Comparison of ENCODE assay signal across 7 cellular contexts in genomic region chr10:46022978-46023702, GRCh38. TPM values are rescaled to one million over a fixed set of nuclear protein-coding genes. Genes with fewer than 3 reads are reported as not detected.
DNase-seq lines count a peak whose midpoint lies in the region; ATAC-seq and TF ChIP-seq lines count a peak whose summit lies in the region.

No MANE protein-coding gene starts in this region.

- H3K27ac Mint-ChIP-seq in chondrocyte (ENCODE audit: unreplicated experiment), result peak overlapping the region; percentile 97

- no peaks in the 10 kb centered on the region for H3K27me3 Mint-ChIP-seq in chondrocyte (ENCODE audit: low read depth)

- DNase-seq in NCI-H2171 treated with DMSO at 0.1 percent for 48 hours (lab: John Stamatoyannopoulos, UW) (peak; percentile 70), chondrocyte (ENCODE audit: low spot score) (peak; percentile 95), kidney tubule cell (ENCODE audit: low spot score) (peak; percentile 96)
- DNase-seq in activated CD4-positive, alpha-beta T cell treated with anti-CD3 and anti-CD28 coated beads for 24 hours (ENCODE audit: low read depth in 2 of 2), result peak; percentile 49 to 75
- DNase-seq in stimulated activated CD4-positive, alpha-beta T cell treated with anti-CD3 and anti-CD28 coated beads, Interleukin-15, amount 100 ng/mL, for 48 hours (ENCODE audit: low read depth in 2 of 2), result peak; percentile 66 to 78

- H3K9me3 Mint-ChIP-seq in chondrocyte (ENCODE audit: low read depth), result no peaks in the 10 kb centered on the region

- peak overlapping the region; percentile 84 for H3K4me3 Mint-ChIP-seq in chondrocyte (ENCODE audit: unreplicated experiment)

- TF ChIP-seq CTCF in chondrocyte (IDR thresholded peaks at IDR 0.05), result peak; percentile 59

- H3K36me3 Mint-ChIP-seq in chondrocyte (ENCODE audit: low read depth), result no peaks in the 10 kb centered on the region

- ATAC-seq in GM18502 (IDR thresholded peaks at IDR 0.05; ENCODE audit: poor library complexity, unreplicated experiment), result peak; percentile 90
- peak; percentile 93 for ATAC-seq in HG02852 (IDR thresholded peaks at IDR 0.05; ENCODE audit: unreplicated experiment)

- H3K4me1 Mint-ChIP-seq in chondrocyte (ENCODE audit: low read depth), result peaks cover 77% of the 10 kb centered on the region

RNA-seq across cellular contexts. Expression of gene NCOA4, which starts 7.3 kb away (rescaled TPM):
- total RNA-seq in chondrocyte, result 89.0 to 122 TPM (median 90.2 TPM) in 3 replicates

RNA-seq across cellular contexts. Expression of gene MSMB, which starts 22.9 kb away (rescaled TPM):
- not detected in 3 replicates for total RNA-seq in chondrocyte

RNA-seq across cellular contexts. Expression of gene TIMM23, which starts 50.9 kb away (rescaled TPM):
- total RNA-seq in chondrocyte, result 60.2 to 68.2 TPM (median 62.4 TPM) in 3 replicates

Comparison
In these comparisons a context has a peak if more than half of its experiments do, and no peak if none do; other contexts are left out.
1. Peak in every context shown above with its lines: DNase-seq and ATAC-seq.